24 cellular contexts compared by ENCODE assay signal in genomic region chr15:71133734-71134464, GRCh38. TPM values are rescaled to one million over a fixed set of nuclear protein-coding genes. Genes with fewer than 3 reads are reported as not detected.
DNase-seq lines count a peak whose midpoint lies in the region; ATAC-seq, FAIRE-seq and TF ChIP-seq lines count a peak whose summit lies in the region.
"Had no signal": no experiment of that assay in that cellular context is flagged by ENCODE, and none has a peak within 500 bp of the region (broad histone marks: within the 10 kb centered on the region; RNA-seq: fewer than 3 reads in every experiment).

No MANE protein-coding gene starts in this region.

- H3K4me3 ChIP-seq in heart right ventricle: no peak overlapping the region
- H3K4me3 ChIP-seq in mesenchymal stem cell (ENCODE audit: insufficient read depth in 1 of 2, low read depth in 1 of 2, low read length in 2 of 2): no peak overlapping the region
- H3K4me3 ChIP-seq: coronary artery, gastroesophageal sphincter, MG63, thyroid gland had no signal

- no peak for TF ChIP-seq CTCF in heart right ventricle (IDR thresholded peaks at IDR 0.05)
- no peak for TF ChIP-seq CTCF in D721Med (IDR thresholded peaks at IDR 0.05; ENCODE audit: insufficient read depth, missing control alignments)

- H4K91ac ChIP-seq in mesenchymal stem cell (ENCODE audit: low read length): no peak overlapping the region

- no peaks in the 10 kb centered on the region for H3K9me3 ChIP-seq in heart right ventricle
- no peaks in the 10 kb centered on the region for H3K9me3 ChIP-seq in mesenchymal stem cell (ENCODE audit: control insufficient read depth, low read length)
- H3K9me3 ChIP-seq: gastroesophageal sphincter, MG63, thyroid gland had no signal

- H2AFZ ChIP-seq in mesenchymal stem cell (ENCODE audit: low read depth, low read length): no peak overlapping the region

- H2BK5ac ChIP-seq in mesenchymal stem cell (ENCODE audit: low read depth, low read length, poor library complexity, severe bottlenecking): no peak overlapping the region

- H4K8ac ChIP-seq in mesenchymal stem cell (ENCODE audit: low read length): no peak overlapping the region

- no peak overlapping the region for H3K14ac ChIP-seq in mesenchymal stem cell (ENCODE audit: low read length in 2 of 2)

- peaks cover 18% of the 10 kb centered on the region for H3K79me1 ChIP-seq in mesenchymal stem cell (replicated peaks; ENCODE audit: low read length, poor library complexity, severe bottlenecking)

- no peak overlapping the region for H2BK120ac ChIP-seq in mesenchymal stem cell (ENCODE audit: low read depth, low read length)

- no peak overlapping the region for H3K9ac ChIP-seq in mesenchymal stem cell (ENCODE audit: low read length)

- DNase-seq in Caki2 (ENCODE audit: low read depth): peak; percentile 42
- DNase-seq in amniotic epithelial cell (ENCODE audit: low read depth): peak; percentile 20
- DNase-seq in heart right ventricle: peak in 1 of 2 donors; percentile 42
- DNase-seq in mesenchymal stem cell: no peak
- DNase-seq in AG08396 (ENCODE audit: low spot score): no peak
- DNase-seq in D721Med (ENCODE audit: insufficient read length, low spot score): no peak
- no peak for DNase-seq in AG20443 (ENCODE audit: low spot score)
- DNase-seq: activated CD4-positive, alpha-beta T cell treated with anti-CD3 and anti-CD28 coated beads, Interleukin-2, amount 10 ng/mL, durations not matched to agents 7 days and 5 days; activated naive CD4-positive, alpha-beta T cell treated with anti-CD3 and anti-CD28 coated beads, Interleukin-2, amount 10 ng/mL, durations not matched to agents 7 days and 5 days; erythroblast; H9; MG63; midbrain; NCI-H187; NCI-H446; NK-92 treated with Interleukin-12 subunit alpha and Interleukin-12 subunit beta, amount 100 ng/mL, for 24 hours; SHP77 treated with DMSO at 0.1 percent for 48 hours; stimulated activated CD4-positive, alpha-beta T cell treated with anti-CD3 and anti-CD28 coated beads, Interleukin-15, amount 100 ng/mL, for 24 hours; stimulated activated naive B cell treated with anti-CD40 and anti-IgM and Interleukin-4, amounts not matched to agents 10 μg/mL and 1 μg/mL and 100 μg/mL, for 72 hours; T-helper 1 cell had no signal

- H3K27me3 ChIP-seq in heart right ventricle (no peaks in the 10 kb centered on the region), mesenchymal stem cell (ENCODE audit: control insufficient read depth in 1 of 2, insufficient read depth in 1 of 2, low read length in 2 of 2) (no peaks in the 10 kb centered on the region)
- H3K27me3 ChIP-seq: gastroesophageal sphincter, MG63, thyroid gland had no signal

- in situ Hi-C loops in Caki2 (cut with HindIII; ENCODE audit: low pct_unique_long_range_greater_than_20kb, low sequenced_read_pairs): no loop called here

- peak overlapping the region in 9 of 10 donors; percentile 62 to 85 (median 69) for H3K27ac ChIP-seq in heart right ventricle
- peak overlapping the region; percentile 19 for H3K27ac ChIP-seq in mesenchymal stem cell (ENCODE audit: low read length, poor library complexity, severe bottlenecking)
- H3K27ac ChIP-seq: coronary artery, gastroesophageal sphincter, thyroid gland had no signal

- no peak overlapping the region for H2BK15ac ChIP-seq in mesenchymal stem cell (ENCODE audit: low read depth, poor library complexity, severe bottlenecking)

- no peak for FAIRE-seq in D721Med (lab: Jason Lieb, UNC)

- no peak overlapping the region for H3K4ac ChIP-seq in mesenchymal stem cell (ENCODE audit: low read depth in 1 of 2, low read length in 2 of 2)

- no peak overlapping the region for H2BK12ac ChIP-seq in mesenchymal stem cell (ENCODE audit: low read length in 2 of 2)

- no peak overlapping the region for H3K4me2 ChIP-seq in mesenchymal stem cell (ENCODE audit: low read length, poor library complexity, severe bottlenecking)

- H3K4me1 ChIP-seq in heart right ventricle: peaks cover 7 to 77% (median 35%) of the 10 kb centered on the region in 9 donors
- H3K4me1 ChIP-seq in mesenchymal stem cell (ENCODE audit: control insufficient read depth, insufficient read depth, low read depth, low read length): peaks cover 32% of the 10 kb centered on the region

- no peak overlapping the region for H3K18ac ChIP-seq in mesenchymal stem cell (ENCODE audit: low read depth in 1 of 2, low read length in 2 of 2)

- intact Hi-C loops in heart right ventricle (cut with DNase I): no loop called here

- WGBS in heart right ventricle, 2 donors: 35 to 36% methylated on average over 12 of the region's 12 CpGs
- 82% methylated on average over 12 of the region's 12 CpGs for WGBS in mesenchymal stem cell

- H2AK5ac ChIP-seq in mesenchymal stem cell (ENCODE audit: low read length, severe bottlenecking): peak overlapping the region; percentile 11

- no peak overlapping the region for H3K23ac ChIP-seq in mesenchymal stem cell (ENCODE audit: low read length in 2 of 2)

- ATAC-seq in heart right ventricle (peak; percentile 50 to 94 (median 77)), GM18517 (IDR thresholded peaks at IDR 0.05; ENCODE audit: unreplicated experiment) (no peak)
- ATAC-seq: gastroesophageal sphincter; stimulated activated naive B cell treated with anti-CD40 and anti-IgM and Interleukin-4, amounts not matched to agents 10 μg/mL and 1 μg/mL and 100 μg/mL, for 72 hours had no signal

- H3K36me3 ChIP-seq in heart right ventricle (no peaks in the 10 kb centered on the region), mesenchymal stem cell (ENCODE audit: control insufficient read depth in 1 of 2, insufficient read depth in 2 of 2, low read depth in 1 of 2, low read length in 2 of 2) (no peaks in the 10 kb centered on the region)
- H3K36me3 ChIP-seq: gastroesophageal sphincter, thyroid gland had no signal

RNA-seq across cellular contexts. Expression of gene THSD4, which starts 18.6 kb away (rescaled TPM):
- total RNA-seq in Caki2 (2014; rRNA removed; shearing (Covaris generic); ENCODE audit: low replicate concordance): 9.0 and 9.8 TPM in 2 replicates
- total RNA-seq in heart right ventricle: 100 to 1,000 TPM in 8 of 10 donors, 10 to 100 TPM in 2; 72.3 to 212 (median 170) TPM
- 10 to 100 TPM; 20.8 to 29.4 TPM for polyA plus RNA-seq in heart right ventricle
- 5.7 TPM for polyA plus RNA-seq in mesenchymal stem cell (2013, experiment 1 of 2)
- polyA plus RNA-seq in mesenchymal stem cell (2013, experiment 2 of 2): 5.6 TPM
- total RNA-seq: activated CD4-positive, alpha-beta T cell treated with anti-CD3 and anti-CD28 coated beads, Interleukin-2, amount 10 ng/mL, durations not matched to agents 7 days and 5 days had no signal

Comparison
In these comparisons a context has a peak if more than half of its experiments do, and no peak if none do; other contexts are left out.
1. DNase-seq: peak in Caki2 (single experiment) and amniotic epithelial cell (single experiment); none in mesenchymal stem cell (single experiment), AG08396 (single experiment), D721Med (single experiment) and AG20443 (single experiment).